28 cellular contexts compared by ENCODE assay signal in the genomic region with DNA sequence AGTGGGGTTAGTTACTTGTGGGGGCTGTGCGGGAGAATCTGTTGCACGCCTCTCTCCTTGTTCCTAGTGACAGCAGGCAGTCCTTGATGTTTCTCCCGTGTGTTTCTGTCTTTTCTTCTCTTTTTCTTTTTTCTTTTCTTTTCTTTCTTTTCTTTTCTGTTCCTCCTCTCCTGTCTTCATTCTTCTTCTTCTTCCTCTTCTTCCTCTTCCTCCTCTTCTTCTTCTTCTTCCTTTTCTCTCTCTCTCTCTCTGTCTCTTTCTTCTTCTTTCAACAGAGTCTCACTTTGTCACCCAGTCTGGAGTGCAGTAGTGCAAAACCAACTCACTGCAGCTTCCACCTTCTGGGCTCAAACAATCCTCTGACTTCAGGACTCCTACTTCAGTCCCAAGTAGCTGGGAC.
"Had no signal": no experiment of that assay in that cellular context is flagged by ENCODE, and none has a peak within 500 bp of the region (broad histone marks: within the 10 kb centered on the region; RNA-seq: fewer than 3 reads in every experiment).

No MANE protein-coding gene starts in this region.

- H3K27ac Mint-ChIP-seq: natural killer cell; nephron; neural progenitor cell; progenitor cell of endocrine pancreas; stimulated activated naive B cell treated with anti-CD40 and anti-IgM and Interleukin-4, amounts not matched to agents 10 μg/mL and 1 μg/mL and 100 μg/mL, for 72 hours; stimulated activated naive CD8-positive, alpha-beta T cell treated with anti-CD3 and anti-CD28 coated beads, Interleukin-15, Interleukin-2, amounts not matched to agents 100 ng/mL and 50 ng/mL, for 24 hours had no signal

- H3K9me3 Mint-ChIP-seq: natural killer cell; nephron; stimulated activated naive B cell treated with anti-CD40 and anti-IgM and Interleukin-4, amounts not matched to agents 10 μg/mL and 1 μg/mL and 100 μg/mL, for 72 hours; stimulated activated naive CD8-positive, alpha-beta T cell treated with anti-CD3 and anti-CD28 coated beads, Interleukin-15, Interleukin-2, amounts not matched to agents 100 ng/mL and 50 ng/mL, for 24 hours had no signal

- H3K27ac ChIP-seq: neural progenitor cell, ovary, parathyroid adenoma, psoas muscle, right lobe of liver, sigmoid colon, stomach, thoracic aorta, thyroid gland, tibial nerve, upper lobe of left lung, vagina had no signal

- H3K9me3 ChIP-seq: ovary, psoas muscle, right lobe of liver, sigmoid colon, stomach, thoracic aorta, thyroid gland, tibial nerve, upper lobe of left lung, vagina had no signal

- H3K27me3 ChIP-seq: neural progenitor cell, ovary, right lobe of liver, sigmoid colon, stomach, thyroid gland, tibial nerve, upper lobe of left lung, vagina had no signal

- H3K4me3 Mint-ChIP-seq: natural killer cell; nephron; neural progenitor cell; stimulated activated naive B cell treated with anti-CD40 and anti-IgM and Interleukin-4, amounts not matched to agents 10 μg/mL and 1 μg/mL and 100 μg/mL, for 72 hours; stimulated activated naive CD8-positive, alpha-beta T cell treated with anti-CD3 and anti-CD28 coated beads, Interleukin-15, Interleukin-2, amounts not matched to agents 100 ng/mL and 50 ng/mL, for 24 hours had no signal

- H3K36me3 Mint-ChIP-seq: natural killer cell; neural progenitor cell; stimulated activated naive B cell treated with anti-CD40 and anti-IgM and Interleukin-4, amounts not matched to agents 10 μg/mL and 1 μg/mL and 100 μg/mL, for 72 hours had no signal

- H3K4me3 ChIP-seq: neural progenitor cell, ovary, psoas muscle, right lobe of liver, sigmoid colon, stomach, thoracic aorta, thyroid gland, tibial nerve, upper lobe of left lung, vagina had no signal

- H3K4me1 ChIP-seq: neural progenitor cell, parathyroid adenoma, right lobe of liver, sigmoid colon, stomach, thyroid gland, tibial nerve, upper lobe of left lung, vagina had no signal

- H3K4me1 Mint-ChIP-seq: nephron had no signal

- ATAC-seq: natural killer cell; psoas muscle; right cardiac atrium; right lobe of liver; stimulated activated naive B cell treated with anti-CD40 and anti-IgM and Interleukin-4, amounts not matched to agents 10 μg/mL and 1 μg/mL and 100 μg/mL, for 72 hours had no signal

- H3K36me3 ChIP-seq: neural progenitor cell, ovary, right lobe of liver, sigmoid colon, stomach, thoracic aorta, thyroid gland, tibial nerve, upper lobe of left lung, vagina had no signal

- DNase-seq: natural killer cell; occipital lobe; ovary; posterior cingulate gyrus; psoas muscle; right cardiac atrium; right lobe of liver; sigmoid colon; small intestine; stimulated activated CD4-positive, alpha-beta T cell treated with anti-CD3 and anti-CD28 coated beads, Interleukin-15, amount 100 ng/mL, for 24 hours; stimulated activated CD4-positive, alpha-beta T cell treated with anti-CD3 and anti-CD28 coated beads, Interleukin-2, amount 100 ng/mL, for 24 hours; stimulated activated CD4-positive, alpha-beta T cell treated with anti-CD3 and anti-CD28 coated beads, Interleukin-2, amount 100 ng/mL, for 48 hours; stimulated activated CD4-positive, alpha-beta T cell treated with anti-CD3 and anti-CD28 coated beads, Interleukin-4, amount 100 ng/mL, for 4 hours; stimulated activated CD8-positive, alpha-beta memory T cell treated with anti-CD3 and anti-CD28 coated beads, Interleukin-4, amount 100 ng/mL, for 48 hours; stimulated activated naive B cell treated with anti-CD40 and anti-IgM and Interleukin-4, amounts not matched to agents 10 μg/mL and 1 μg/mL and 100 μg/mL, for 72 hours; stimulated activated naive CD4-positive, alpha-beta T cell treated with Interleukin-2 at 50 U/mL for 16 hours; stomach; thyroid gland; trophoblast cell; upper lobe of left lung had no signal
